ENCODE assay signal across 1 cellular context in the genomic region with DNA sequence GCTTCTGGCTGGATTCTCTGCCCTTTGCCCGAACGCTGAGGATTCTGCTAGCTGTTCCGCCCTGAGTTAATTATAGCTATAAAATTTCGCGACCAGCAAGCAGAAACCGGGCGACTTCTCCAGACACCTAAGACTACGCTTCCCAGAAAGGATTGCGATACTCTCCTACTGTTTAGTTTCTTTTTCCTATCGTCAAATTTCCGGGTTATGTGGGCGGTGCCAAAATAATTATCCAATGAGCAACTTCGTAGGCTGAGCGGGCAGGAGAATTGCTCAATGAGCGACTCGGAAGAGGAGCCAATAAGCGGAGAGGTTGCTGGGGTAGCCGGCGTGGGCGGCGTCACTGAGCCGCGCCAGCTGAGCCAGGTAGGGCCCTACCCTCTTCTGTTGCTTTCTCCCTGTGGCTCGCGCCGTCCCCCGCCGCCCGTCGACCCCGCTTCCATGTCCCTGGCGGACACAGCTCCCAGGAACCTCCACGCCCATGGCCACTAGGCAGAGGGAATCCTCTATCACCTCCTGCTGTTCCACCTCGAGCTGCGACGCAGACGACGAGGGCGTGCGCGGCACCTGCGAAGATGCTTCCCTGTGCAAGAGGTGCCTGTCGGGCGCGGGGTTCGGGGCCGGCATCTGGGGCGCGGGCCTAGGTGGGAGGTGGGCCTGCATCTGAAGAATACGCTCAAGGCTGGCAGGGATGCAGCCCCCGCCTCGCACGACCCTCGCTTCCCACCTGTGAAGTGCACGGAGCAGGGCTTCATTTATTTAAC.
A peak's percentile ranks its signal among the peaks of the same experiment; 100 is the strongest.
TF ChIP-seq lines count a peak whose summit lies in the region.

A gene (plus strand): TSS at position 340 of the 764 bp plus-strand sequence. CDS start 142 bp downstream, at position 482.

TF ChIP-seq in HepG2, 621 proteins besides CTCF, POLR2A, EP300 and RAD21 (continued from another document and continues in another):
- TF ChIP-seq, protein P1, sequence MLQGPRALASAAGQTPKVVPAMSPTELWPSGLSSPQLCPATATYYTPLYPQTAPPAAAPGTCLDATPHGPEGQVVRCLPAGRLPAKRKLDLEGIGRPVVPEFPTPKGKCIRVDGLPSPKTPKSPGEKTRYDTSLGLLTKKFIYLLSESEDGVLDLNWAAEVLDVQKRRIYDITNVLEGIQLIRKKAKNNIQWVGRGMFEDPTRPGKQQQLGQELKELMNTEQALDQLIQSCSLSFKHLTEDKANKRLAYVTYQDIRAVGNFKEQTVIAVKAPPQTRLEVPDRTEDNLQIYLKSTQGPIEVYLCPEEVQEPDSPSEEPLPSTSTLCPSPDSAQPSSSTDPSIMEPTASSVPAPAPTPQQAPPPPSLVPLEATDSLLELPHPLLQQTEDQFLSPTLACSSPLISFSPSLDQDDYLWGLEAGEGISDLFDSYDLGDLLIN (CRISPR knock-in tag; IDR thresholded peaks at IDR 0.05; ENCODE audit: borderline replicate concordance): no peak
- TF ChIP-seq PPARG (CRISPR knock-in tag; conservative IDR thresholded peaks at IDR 0.05): peak; percentile 40; the same call in 1 of the 2 replicates
- TF ChIP-seq, protein P2, sequence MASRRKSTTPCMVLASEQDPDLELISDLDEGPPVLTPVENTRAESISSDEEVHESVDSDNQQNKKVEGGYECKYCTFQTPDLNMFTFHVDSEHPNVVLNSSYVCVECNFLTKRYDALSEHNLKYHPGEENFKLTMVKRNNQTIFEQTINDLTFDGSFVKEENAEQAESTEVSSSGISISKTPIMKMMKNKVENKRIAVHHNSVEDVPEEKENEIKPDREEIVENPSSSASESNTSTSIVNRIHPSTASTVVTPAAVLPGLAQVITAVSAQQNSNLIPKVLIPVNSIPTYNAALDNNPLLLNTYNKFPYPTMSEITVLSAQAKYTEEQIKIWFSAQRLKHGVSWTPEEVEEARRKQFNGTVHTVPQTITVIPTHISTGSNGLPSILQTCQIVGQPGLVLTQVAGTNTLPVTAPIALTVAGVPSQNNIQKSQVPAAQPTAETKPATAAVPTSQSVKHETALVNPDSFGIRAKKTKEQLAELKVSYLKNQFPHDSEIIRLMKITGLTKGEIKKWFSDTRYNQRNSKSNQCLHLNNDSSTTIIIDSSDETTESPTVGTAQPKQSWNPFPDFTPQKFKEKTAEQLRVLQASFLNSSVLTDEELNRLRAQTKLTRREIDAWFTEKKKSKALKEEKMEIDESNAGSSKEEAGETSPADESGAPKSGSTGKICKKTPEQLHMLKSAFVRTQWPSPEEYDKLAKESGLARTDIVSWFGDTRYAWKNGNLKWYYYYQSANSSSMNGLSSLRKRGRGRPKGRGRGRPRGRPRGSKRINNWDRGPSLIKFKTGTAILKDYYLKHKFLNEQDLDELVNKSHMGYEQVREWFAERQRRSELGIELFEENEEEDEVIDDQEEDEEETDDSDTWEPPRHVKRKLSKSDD (CRISPR knock-in tag; IDR thresholded peaks at IDR 0.05; ENCODE audit: low read depth): peak; percentile 50; the same call in 1 of the 2 replicates
- peak; percentile 66; the same call in 1 of the 2 replicates for TF ChIP-seq RFXANK (CRISPR knock-in tag; IDR thresholded peaks at IDR 0.05)
- TF ChIP-seq, protein P3, sequence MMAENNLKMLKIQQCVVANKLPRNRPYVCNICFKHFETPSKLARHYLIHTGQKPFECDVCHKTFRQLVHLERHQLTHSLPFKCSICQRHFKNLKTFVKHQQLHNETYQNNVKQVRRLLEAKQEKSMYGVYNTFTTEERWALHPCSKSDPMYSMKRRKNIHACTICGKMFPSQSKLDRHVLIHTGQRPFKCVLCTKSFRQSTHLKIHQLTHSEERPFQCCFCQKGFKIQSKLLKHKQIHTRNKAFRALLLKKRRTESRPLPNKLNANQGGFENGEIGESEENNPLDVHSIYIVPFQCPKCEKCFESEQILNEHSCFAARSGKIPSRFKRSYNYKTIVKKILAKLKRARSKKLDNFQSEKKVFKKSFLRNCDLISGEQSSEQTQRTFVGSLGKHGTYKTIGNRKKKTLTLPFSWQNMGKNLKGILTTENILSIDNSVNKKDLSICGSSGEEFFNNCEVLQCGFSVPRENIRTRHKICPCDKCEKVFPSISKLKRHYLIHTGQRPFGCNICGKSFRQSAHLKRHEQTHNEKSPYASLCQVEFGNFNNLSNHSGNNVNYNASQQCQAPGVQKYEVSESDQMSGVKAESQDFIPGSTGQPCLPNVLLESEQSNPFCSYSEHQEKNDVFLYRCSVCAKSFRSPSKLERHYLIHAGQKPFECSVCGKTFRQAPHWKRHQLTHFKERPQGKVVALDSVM (CRISPR knock-in tag; IDR thresholded peaks at IDR 0.05): peak; percentile 23; the same call in 1 of the 2 replicates
- peak; percentile 76 for TF ChIP-seq MXD4 (CRISPR knock-in tag; IDR thresholded peaks at IDR 0.05)
- TF ChIP-seq, protein P4, sequence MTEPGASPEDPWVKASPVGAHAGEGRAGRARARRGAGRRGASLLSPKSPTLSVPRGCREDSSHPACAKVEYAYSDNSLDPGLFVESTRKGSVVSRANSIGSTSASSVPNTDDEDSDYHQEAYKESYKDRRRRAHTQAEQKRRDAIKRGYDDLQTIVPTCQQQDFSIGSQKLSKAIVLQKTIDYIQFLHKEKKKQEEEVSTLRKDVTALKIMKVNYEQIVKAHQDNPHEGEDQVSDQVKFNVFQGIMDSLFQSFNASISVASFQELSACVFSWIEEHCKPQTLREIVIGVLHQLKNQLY (CRISPR knock-in tag; IDR thresholded peaks at IDR 0.05): no peak
- no peak for TF ChIP-seq TGIF2 (CRISPR knock-in tag; IDR thresholded peaks at IDR 0.05)
- no peak for TF ChIP-seq ZNF780A (CRISPR knock-in tag; IDR thresholded peaks at IDR 0.05)
- peak; percentile 15; the same call in 1 of the 2 replicates for TF ChIP-seq ETV5 (CRISPR knock-in tag; IDR thresholded peaks at IDR 0.05; ENCODE audit: borderline replicate concordance)
- TF ChIP-seq, protein P5, sequence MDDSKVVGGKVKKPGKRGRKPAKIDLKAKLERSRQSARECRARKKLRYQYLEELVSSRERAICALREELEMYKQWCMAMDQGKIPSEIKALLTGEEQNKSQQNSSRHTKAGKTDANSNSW (CRISPR knock-in tag; IDR thresholded peaks at IDR 0.05; ENCODE audit: borderline replicate concordance): no peak
- TF ChIP-seq SP2 (CRISPR knock-in tag; IDR thresholded peaks at IDR 0.05): peak; percentile 92
- TF ChIP-seq, protein P6, sequence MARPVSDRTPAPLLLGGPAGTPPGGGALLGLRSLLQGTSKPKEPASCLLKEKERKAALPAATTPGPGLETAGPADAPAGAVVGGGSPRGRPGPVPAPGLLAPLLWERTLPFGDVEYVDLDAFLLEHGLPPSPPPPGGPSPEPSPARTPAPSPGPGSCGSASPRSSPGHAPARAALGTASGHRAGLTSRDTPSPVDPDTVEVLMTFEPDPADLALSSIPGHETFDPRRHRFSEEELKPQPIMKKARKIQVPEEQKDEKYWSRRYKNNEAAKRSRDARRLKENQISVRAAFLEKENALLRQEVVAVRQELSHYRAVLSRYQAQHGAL (CRISPR knock-in tag; IDR thresholded peaks at IDR 0.05; ENCODE audit: not compliant biosample characterization): no peak
- no peak for TF ChIP-seq HMGA1 (CRISPR knock-in tag; conservative IDR thresholded peaks at IDR 0.05)
- TF ChIP-seq CHD4 (IDR thresholded peaks at IDR 0.05; ENCODE audit: borderline replicate concordance, low read length): no peak; the same call in 1 of the 2 replicates
- peak; percentile 59 for TF ChIP-seq AGO1 (IDR thresholded peaks at IDR 0.05; ENCODE audit: low read depth, low read length, poor library complexity, severe bottlenecking)
- 0 out of 2 replicates have a peak, but pooled peaks have one; percentile 63 for TF ChIP-seq ZNF329 (CRISPR knock-in tag; IDR thresholded peaks at IDR 0.05; ENCODE audit: low read depth)
- TF ChIP-seq EEA1 (CRISPR knock-in tag; IDR thresholded peaks at IDR 0.05; ENCODE audit: borderline replicate concordance): no peak; the same call in 1 of the 2 replicates
- peak; percentile 43 for TF ChIP-seq XRCC5 (optimal IDR thresholded peaks at IDR 0.05; ENCODE audit: low read length)
- TF ChIP-seq HOXA5 (CRISPR knock-in tag; IDR thresholded peaks at IDR 0.05): 0 out of 2 replicates have a peak, but pooled peaks have one; percentile 44
- TF ChIP-seq ARHGAP35 (CRISPR knock-in tag; IDR thresholded peaks at IDR 0.05; ENCODE audit: borderline replicate concordance): peak; percentile 62; the same call in 1 of the 2 replicates
- TF ChIP-seq SIN3B (IDR thresholded peaks at IDR 0.05; ENCODE audit: low read length): peak; percentile 87
- no peak for TF ChIP-seq ZNF326 (CRISPR knock-in tag; IDR thresholded peaks at IDR 0.05; ENCODE audit: borderline replicate concordance)
- TF ChIP-seq TBP (CRISPR knock-in tag; IDR thresholded peaks at IDR 0.05): no peak
- no peak for TF ChIP-seq MED8 (CRISPR knock-in tag; IDR thresholded peaks at IDR 0.05; ENCODE audit: insufficient replicate concordance)
- no peak; the same call in 1 of the 2 replicates for TF ChIP-seq ZNF441 (CRISPR knock-in tag; IDR thresholded peaks at IDR 0.05; ENCODE audit: borderline replicate concordance)
- no peak for TF ChIP-seq ZNF3 (CRISPR knock-in tag; IDR thresholded peaks at IDR 0.05)
- peak; percentile 96 for TF ChIP-seq FOXK1 (CRISPR knock-in tag; IDR thresholded peaks at IDR 0.05; ENCODE audit: borderline replicate concordance, low read depth)
- no peak; the same call in 1 of the 2 replicates for TF ChIP-seq ZNF558 (CRISPR knock-in tag; IDR thresholded peaks at IDR 0.05; ENCODE audit: borderline replicate concordance)
- no peak for TF ChIP-seq ZFP82 (CRISPR knock-in tag; IDR thresholded peaks at IDR 0.05; ENCODE audit: borderline replicate concordance)
- no peak for TF ChIP-seq TSC22D2 (CRISPR knock-in tag; IDR thresholded peaks at IDR 0.05; ENCODE audit: borderline replicate concordance)
- TF ChIP-seq NCOA2 (CRISPR knock-in tag; IDR thresholded peaks at IDR 0.05): peak; percentile 19; the same call in 1 of the 2 replicates
- TF ChIP-seq SKI (IDR thresholded peaks at IDR 0.05; ENCODE audit: partially characterized antibody): peak; percentile 27
- TF ChIP-seq CBFB (CRISPR knock-in tag; IDR thresholded peaks at IDR 0.05): 0 out of 2 replicates have a peak, but pooled peaks have one; percentile 33
- TF ChIP-seq, protein P7, sequence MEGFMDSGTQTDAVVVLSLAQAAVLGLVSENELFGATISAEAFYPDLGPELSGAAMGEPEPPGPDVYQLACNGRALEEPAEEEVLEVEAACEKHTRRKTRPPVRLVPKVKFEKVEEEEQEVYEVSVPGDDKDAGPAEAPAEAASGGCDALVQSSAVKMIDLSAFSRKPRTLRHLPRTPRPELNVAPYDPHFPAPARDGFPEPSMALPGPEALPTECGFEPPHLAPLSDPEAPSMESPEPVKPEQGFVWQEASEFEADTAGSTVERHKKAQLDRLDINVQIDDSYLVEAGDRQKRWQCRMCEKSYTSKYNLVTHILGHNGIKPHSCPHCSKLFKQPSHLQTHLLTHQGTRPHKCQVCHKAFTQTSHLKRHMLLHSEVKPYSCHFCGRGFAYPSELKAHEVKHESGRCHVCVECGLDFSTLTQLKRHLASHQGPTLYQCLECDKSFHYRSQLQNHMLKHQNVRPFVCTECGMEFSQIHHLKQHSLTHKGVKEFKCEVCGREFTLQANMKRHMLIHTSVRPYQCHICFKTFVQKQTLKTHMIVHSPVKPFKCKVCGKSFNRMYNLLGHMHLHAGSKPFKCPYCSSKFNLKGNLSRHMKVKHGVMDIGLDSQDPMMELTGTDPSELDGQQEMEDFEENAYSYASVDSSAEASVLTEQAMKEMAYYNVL (CRISPR knock-in tag; IDR thresholded peaks at IDR 0.05; ENCODE audit: borderline replicate concordance): no peak
- peak; percentile 64 for TF ChIP-seq RXRB (CRISPR knock-in tag; IDR thresholded peaks at IDR 0.05; ENCODE audit: borderline replicate concordance)
- TF ChIP-seq, protein P8, sequence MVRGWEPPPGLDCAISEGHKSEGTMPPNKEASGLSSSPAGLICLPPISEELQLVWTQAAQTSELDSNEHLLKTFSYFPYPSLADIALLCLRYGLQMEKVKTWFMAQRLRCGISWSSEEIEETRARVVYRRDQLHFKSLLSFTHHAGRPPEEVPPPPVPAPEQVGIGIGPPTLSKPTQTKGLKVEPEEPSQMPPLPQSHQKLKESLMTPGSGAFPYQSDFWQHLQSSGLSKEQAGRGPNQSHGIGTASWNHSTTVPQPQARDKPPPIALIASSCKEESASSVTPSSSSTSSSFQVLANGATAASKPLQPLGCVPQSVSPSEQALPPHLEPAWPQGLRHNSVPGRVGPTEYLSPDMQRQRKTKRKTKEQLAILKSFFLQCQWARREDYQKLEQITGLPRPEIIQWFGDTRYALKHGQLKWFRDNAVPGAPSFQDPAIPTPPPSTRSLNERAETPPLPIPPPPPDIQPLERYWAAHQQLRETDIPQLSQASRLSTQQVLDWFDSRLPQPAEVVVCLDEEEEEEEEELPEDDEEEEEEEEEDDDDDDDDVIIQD (CRISPR knock-in tag; IDR thresholded peaks at IDR 0.05; ENCODE audit: low read depth): no peak
- TF ChIP-seq ZSCAN21 (CRISPR knock-in tag; IDR thresholded peaks at IDR 0.05; ENCODE audit: borderline replicate concordance): peak; percentile 79; the same call in 1 of the 2 replicates
- peak; percentile 70; the same call in 1 of the 2 replicates for TF ChIP-seq MIER3 (CRISPR knock-in tag; IDR thresholded peaks at IDR 0.05; ENCODE audit: borderline replicate concordance)
- TF ChIP-seq, protein P9, sequence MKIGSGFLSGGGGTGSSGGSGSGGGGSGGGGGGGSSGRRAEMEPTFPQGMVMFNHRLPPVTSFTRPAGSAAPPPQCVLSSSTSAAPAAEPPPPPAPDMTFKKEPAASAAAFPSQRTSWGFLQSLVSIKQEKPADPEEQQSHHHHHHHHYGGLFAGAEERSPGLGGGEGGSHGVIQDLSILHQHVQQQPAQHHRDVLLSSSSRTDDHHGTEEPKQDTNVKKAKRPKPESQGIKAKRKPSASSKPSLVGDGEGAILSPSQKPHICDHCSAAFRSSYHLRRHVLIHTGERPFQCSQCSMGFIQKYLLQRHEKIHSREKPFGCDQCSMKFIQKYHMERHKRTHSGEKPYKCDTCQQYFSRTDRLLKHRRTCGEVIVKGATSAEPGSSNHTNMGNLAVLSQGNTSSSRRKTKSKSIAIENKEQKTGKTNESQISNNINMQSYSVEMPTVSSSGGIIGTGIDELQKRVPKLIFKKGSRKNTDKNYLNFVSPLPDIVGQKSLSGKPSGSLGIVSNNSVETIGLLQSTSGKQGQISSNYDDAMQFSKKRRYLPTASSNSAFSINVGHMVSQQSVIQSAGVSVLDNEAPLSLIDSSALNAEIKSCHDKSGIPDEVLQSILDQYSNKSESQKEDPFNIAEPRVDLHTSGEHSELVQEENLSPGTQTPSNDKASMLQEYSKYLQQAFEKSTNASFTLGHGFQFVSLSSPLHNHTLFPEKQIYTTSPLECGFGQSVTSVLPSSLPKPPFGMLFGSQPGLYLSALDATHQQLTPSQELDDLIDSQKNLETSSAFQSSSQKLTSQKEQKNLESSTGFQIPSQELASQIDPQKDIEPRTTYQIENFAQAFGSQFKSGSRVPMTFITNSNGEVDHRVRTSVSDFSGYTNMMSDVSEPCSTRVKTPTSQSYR (CRISPR knock-in tag; IDR thresholded peaks at IDR 0.05; ENCODE audit: borderline replicate concordance): no peak
- no peak for TF ChIP-seq ZNF670 (CRISPR knock-in tag; IDR thresholded peaks at IDR 0.05; ENCODE audit: borderline replicate concordance)
- no peak for TF ChIP-seq NFIC (IDR thresholded peaks at IDR 0.05; ENCODE audit: low read length)
- no peak for TF ChIP-seq ZNF235 (CRISPR knock-in tag; IDR thresholded peaks at IDR 0.05; ENCODE audit: borderline replicate concordance)
- TF ChIP-seq RFX1 (IDR thresholded peaks at IDR 0.05): no peak
- TF ChIP-seq ZZZ3 (CRISPR knock-in tag; IDR thresholded peaks at IDR 0.05; ENCODE audit: borderline replicate concordance): no peak
